Comparison of ENCODE assay signal across 10 cellular contexts in genomic region chr4:56531149-56531770, GRCh38. TPM values are rescaled to one million over a fixed set of nuclear protein-coding genes. Genes with fewer than 3 reads are reported as not detected.
DNase-seq lines count a peak whose midpoint lies in the region; ATAC-seq and TF ChIP-seq lines count a peak whose summit lies in the region.
"Had no signal": no experiment of that assay in that cellular context is flagged by ENCODE, and none has a peak within 500 bp of the region (broad histone marks: within the 10 kb centered on the region; RNA-seq: fewer than 3 reads in every experiment).

No MANE protein-coding gene starts in this region.

- no peak for TF ChIP-seq CTCF in astrocyte of the spinal cord (IDR thresholded peaks at IDR 0.05; ENCODE audit: low read depth, low read length)
- TF ChIP-seq CTCF in left lung (IDR thresholded peaks at IDR 0.05): no peak
- TF ChIP-seq CTCF in tibial artery (IDR thresholded peaks at IDR 0.05): no peak

- H3K4me1 ChIP-seq in left lung: peaks cover 0 to 8% of the 10 kb centered on the region in 2 donors
- peaks cover 0 to 13% (median 7%) of the 10 kb centered on the region in 4 donors for H3K4me1 ChIP-seq in tibial artery

- in situ Hi-C loops in astrocyte of the spinal cord (cut with HindIII; ENCODE audit: low sequenced_read_pairs): no loop called here

- intact Hi-C loops in left lung (cut with DNase I): no loop called here
- intact Hi-C loops in tibial artery (cut with DNase I; ENCODE audit: low total_unique reads): no loop called here

- DNase-seq in NCI-H1417 (lab: John Stamatoyannopoulos, UW) (peak in 2 of 3 experiments; percentile 53 to 56), NCI-H1417 treated with DMSO at 0.1 percent for 48 hours (lab: John Stamatoyannopoulos, UW) (no peak), astrocyte of the spinal cord (ENCODE audit: low read depth, low spot score) (no peak), left lung (no peak), tibial artery (no peak), hepatic stellate cell (ENCODE audit: low spot score) (no peak), midbrain (lab: John Stamatoyannopoulos, UW) (no peak)
- DNase-seq: NCI-H187 treated with DMSO at 0.1 percent for 48 hours had no signal

- H3K9me3 ChIP-seq in left lung (no peaks in the 10 kb centered on the region), tibial artery (no peaks in the 10 kb centered on the region)
- H3K9me3 ChIP-seq: adrenal gland had no signal

- peaks cover 5 to 49% of the 10 kb centered on the region in 2 donors for H3K27me3 ChIP-seq in left lung
- peaks cover 0 to 8% of the 10 kb centered on the region in 2 donors for H3K27me3 ChIP-seq in tibial artery
- H3K27me3 ChIP-seq: adrenal gland had no signal

- H3K36me3 ChIP-seq in left lung: no peaks in the 10 kb centered on the region
- no peaks in the 10 kb centered on the region for H3K36me3 ChIP-seq in tibial artery
- H3K36me3 ChIP-seq: adrenal gland had no signal

- H3K4me3 ChIP-seq in astrocyte of the spinal cord (ENCODE audit: low read depth, low read length): peak overlapping the region; percentile 61
- peak overlapping the region; percentile 41 to 47 for H3K4me3 ChIP-seq in left lung
- H3K4me3 ChIP-seq in tibial artery: peak overlapping the region; percentile 56 to 61

- H3K27ac ChIP-seq in left lung (no peak overlapping the region), tibial artery (no peak overlapping the region)
- H3K27ac ChIP-seq: adrenal gland had no signal

- no peak for ATAC-seq in left lung
- no peak for ATAC-seq in GM18907 (IDR thresholded peaks at IDR 0.05; ENCODE audit: unreplicated experiment)

RNA-seq across cellular contexts. Expression of gene ARL9, which starts 25.7 kb away (rescaled TPM):
- under 1 TPM in 1 of 2 donors, not detected in 1; 0.15 TPM for total RNA-seq in left lung

Comparison
In these comparisons a context has a peak if more than half of its experiments do, and no peak if none do; other contexts are left out.
1. DNase-seq: peak in NCI-H1417 (2 of 3); none in NCI-H1417 treated with DMSO at 0.1 percent for 48 hours (single experiment), astrocyte of the spinal cord (single experiment), left lung (0 of 2), tibial artery (0 of 2), hepatic stellate cell (single experiment) and midbrain (single experiment).
2. Peak in every context shown above with its lines, with median percentiles within 50 percentile points of each other: H3K4me3 ChIP-seq.